18 cellular contexts compared by ENCODE assay signal in the genomic region with DNA sequence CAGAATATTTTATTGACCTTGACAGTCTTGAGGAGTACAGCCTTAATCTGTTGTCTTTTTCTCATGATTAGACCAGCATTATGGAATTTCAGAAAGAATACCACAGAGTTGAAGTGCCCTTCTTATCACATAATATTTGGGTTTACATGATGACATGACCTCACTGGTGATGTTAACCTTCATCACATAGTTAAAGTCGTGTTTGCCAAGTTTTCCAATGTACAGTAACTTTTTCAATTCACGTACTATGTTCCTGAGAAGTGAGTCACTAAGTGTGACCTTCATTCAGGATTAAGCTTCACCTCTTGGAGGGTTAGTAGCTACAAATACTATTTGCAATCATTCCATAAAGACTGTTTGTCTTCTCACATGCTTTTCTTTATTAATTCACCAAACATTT. TPM values are rescaled to one million over a fixed set of nuclear protein-coding genes. Genes with fewer than 3 reads are reported as not detected.
DNase-seq lines count a peak whose midpoint lies in the region; ATAC-seq, FAIRE-seq and TF ChIP-seq lines count a peak whose summit lies in the region.
"Had no signal": no experiment of that assay in that cellular context is flagged by ENCODE, and none has a peak within 500 bp of the region (broad histone marks: within the 10 kb centered on the region; RNA-seq: fewer than 3 reads in every experiment).

No MANE protein-coding gene starts in this region.

- POLR2A ChIA-PET in A549 (lab: Yijun Ruan, JAX): no interaction called here

- H3K36me3 Mint-ChIP-seq in HFFc6 (ENCODE audit: low read depth): no peaks in the 10 kb centered on the region
- H3K36me3 Mint-ChIP-seq: CD8-positive, alpha-beta memory T cell had no signal

- H3K27ac ChIP-seq in A549 (no peak overlapping the region), dorsolateral prefrontal cortex (no peak overlapping the region)
- H3K27ac ChIP-seq: 22Rv1, BLaER1, HL-60 had no signal

- peaks cover 45% of the 10 kb centered on the region for H3K4me1 Mint-ChIP-seq in HFFc6 (ENCODE audit: low read depth)

- no peak overlapping the region for H3K27ac Mint-ChIP-seq in HFFc6
- H3K27ac Mint-ChIP-seq: CD8-positive, alpha-beta memory T cell had no signal

- 23% methylated on average over 2 of the region's 2 CpGs for WGBS in A549 (ENCODE audit: missing lambda C conversion rate)

- no peak for TF ChIP-seq CTCF in A549 (IDR thresholded peaks at IDR 0.05)
- no peak for TF ChIP-seq CTCF in HFFc6 (IDR thresholded peaks at IDR 0.05)
- no peak for TF ChIP-seq CTCF in dorsolateral prefrontal cortex (IDR thresholded peaks at IDR 0.05 in 54 of 56, conservative IDR thresholded peaks at IDR 0.05 in 2 of 56; ENCODE audit: low read depth in 1 of 56, partially characterized antibody in 56 of 56)

- H3K27me3 Mint-ChIP-seq in HFFc6 (ENCODE audit: insufficient read depth): no peaks in the 10 kb centered on the region; the same call in 1 of the 2 replicates

- no peak for ATAC-seq in A549
- ATAC-seq: K562 had no signal

- CTCF ChIA-PET in A549 (lab: Yijun Ruan, JAX): no interaction called here

- H3K36me3 ChIP-seq in HAP-1 (replicated peaks): no peaks in the 10 kb centered on the region
- H3K36me3 ChIP-seq: BLaER1 had no signal

- DNase-seq in A549 (ENCODE audit: low read depth in 1 of 2, low spot score in 1 of 2): no peak
- DNase-seq in HFFc6: peak; percentile 0
- DNase-seq in iris pigment epithelial cell (ENCODE audit: low read depth): peak; percentile 46
- no peak for DNase-seq in dorsolateral prefrontal cortex
- no peak for DNase-seq in NCI-H510A treated with DMSO at 0.1 percent for 48 hours (lab: John Stamatoyannopoulos, UW)
- DNase-seq in HAP-1 (ENCODE audit: low spot score in 2 of 2): no peak
- DNase-seq: AML-193; Caco-2; CD8-positive, alpha-beta memory T cell; DMS53; Karpas-422 had no signal

- H3K4me3 Mint-ChIP-seq in HFFc6: no peak overlapping the region
- H3K4me3 Mint-ChIP-seq: CD8-positive, alpha-beta memory T cell had no signal

- no peak for TF ChIP-seq RAD21 in A549 (conservative IDR thresholded peaks at IDR 0.05 in 1 of 2, IDR thresholded peaks at IDR 0.05 in 1 of 2)

- FAIRE-seq in A549 (lab: Jason Lieb, UNC): peak; percentile 97
- FAIRE-seq in colon (lab: Jason Lieb, UNC): peak; percentile 36
- FAIRE-seq: GM12891, H54, K562 had no signal

- H3K9me3 Mint-ChIP-seq in HFFc6: no peaks in the 10 kb centered on the region
- H3K9me3 Mint-ChIP-seq: CD8-positive, alpha-beta memory T cell had no signal

- in situ Hi-C loops in HAP-1 (cut with MboI; ENCODE audit: low sequenced_read_pairs): loop anchor here (10.0 to 25.0 kb wide), 3 partner anchors 122 to 505 kb away; partner anchors contain the start of gene BEX4

- H3K27me3 ChIP-seq in dorsolateral prefrontal cortex (peaks cover 0 to 77% (median 27%) of the 10 kb centered on the region in 45 donors), HAP-1 (ENCODE audit: low read depth) (no peaks in the 10 kb centered on the region)
- H3K27me3 ChIP-seq: BLaER1 had no signal

- H3K9me3 ChIP-seq in A549 (no peaks in the 10 kb centered on the region), HAP-1 (no peaks in the 10 kb centered on the region)
- H3K9me3 ChIP-seq: BLaER1, Caco-2 had no signal

- TF ChIP-seq POLR2A in A549 (IDR thresholded peaks at IDR 0.05; ENCODE audit: low read length): no peak

- no peaks in the 10 kb centered on the region for H3K4me1 ChIP-seq in A549
- H3K4me1 ChIP-seq in HAP-1: peaks cover 6% of the 10 kb centered on the region; the same call in 1 of the 2 replicates
- H3K4me1 ChIP-seq: BLaER1 had no signal

- TF ChIP-seq EP300 in A549 (IDR thresholded peaks at IDR 0.05): no peak

- H3K4me3 ChIP-seq in A549 (no peak overlapping the region), dorsolateral prefrontal cortex (no peak overlapping the region), HAP-1 (no peak overlapping the region)
- H3K4me3 ChIP-seq: BLaER1, K562 had no signal

- H3K4me2 ChIP-seq in A549: no peak overlapping the region
- H3K4me2 ChIP-seq: BLaER1 had no signal

- intact Hi-C loops in dorsolateral prefrontal cortex (cut with DNase I): loop anchor here in 1 of 2 donors (10.0 kb wide), 2 partner anchors 92 to 122 kb away; partner anchors contain the start of gene BEX3

TF ChIP-seq in A549, 52 proteins besides CTCF, POLR2A, EP300 and RAD21:
- TF ChIP-seq KDM5A (IDR thresholded peaks at IDR 0.05) (no peak), CBX8 (IDR thresholded peaks at IDR 0.05) (no peak), EHMT2 (IDR thresholded peaks at IDR 0.05; ENCODE audit: low read depth) (no peak), HEYL (CRISPR knock-in tag; IDR thresholded peaks at IDR 0.05) (no peak), JUN (IDR thresholded peaks at IDR 0.05) (no peak), TFCP2L1 (CRISPR knock-in tag; IDR thresholded peaks at IDR 0.05) (no peak), HOXB13 (CRISPR knock-in tag; IDR thresholded peaks at IDR 0.05; ENCODE audit: low read depth) (no peak), MAFK (IDR thresholded peaks at IDR 0.05; ENCODE audit: partially characterized antibody) (no peak), ZC3H11A (IDR thresholded peaks at IDR 0.05) (no peak), NR3C1 (IDR thresholded peaks at IDR 0.05) (no peak), NFE2L2 (conservative IDR thresholded peaks at IDR 0.05; ENCODE audit: low read length) (no peak), CEBPB (IDR thresholded peaks at IDR 0.05) (no peak), GATA3 (IDR thresholded peaks at IDR 0.05; ENCODE audit: borderline replicate concordance) (no peak), BCL3 (IDR thresholded peaks at IDR 0.05) (no peak), ESRRA (IDR thresholded peaks at IDR 0.05; ENCODE audit: borderline replicate concordance, low read length) (no peak)
- TF ChIP-seq, protein P1, sequence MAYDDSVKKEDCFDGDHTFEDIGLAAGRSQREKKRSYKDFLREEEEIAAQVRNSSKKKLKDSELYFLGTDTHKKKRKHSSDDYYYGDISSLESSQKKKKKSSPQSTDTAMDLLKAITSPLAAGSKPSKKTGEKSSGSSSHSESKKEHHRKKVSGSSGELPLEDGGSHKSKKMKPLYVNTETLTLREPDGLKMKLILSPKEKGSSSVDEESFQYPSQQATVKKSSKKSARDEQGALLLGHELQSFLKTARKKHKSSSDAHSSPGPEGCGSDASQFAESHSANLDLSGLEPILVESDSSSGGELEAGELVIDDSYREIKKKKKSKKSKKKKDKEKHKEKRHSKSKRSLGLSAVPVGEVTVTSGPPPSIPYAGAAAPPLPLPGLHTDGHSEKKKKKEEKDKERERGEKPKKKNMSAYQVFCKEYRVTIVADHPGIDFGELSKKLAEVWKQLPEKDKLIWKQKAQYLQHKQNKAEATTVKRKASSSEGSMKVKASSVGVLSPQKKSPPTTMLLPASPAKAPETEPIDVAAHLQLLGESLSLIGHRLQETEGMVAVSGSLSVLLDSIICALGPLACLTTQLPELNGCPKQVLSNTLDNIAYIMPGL (CRISPR knock-in tag; IDR thresholded peaks at IDR 0.05; ENCODE audit: borderline replicate concordance): no peak

RNA-seq across cellular contexts. Expression of gene RAB40A, which starts 52.1 kb away (rescaled TPM):
- polyA plus RNA-seq in A549 (2011; rRNA removed) (0.03 and 0.04 TPM in 2 replicates), A549 (2017; fragmentation: RNase III; extraction: RNeasy Plus Mini Kit Qiagen cat#74134 plus additional on column Dnase treatment) (0.08 TPM in 1 of 3 replicates, not detected in the others)
- polyA plus RNA-seq in A549 (2012; cell fraction: cytosol; rRNA removed): not detected in 2 replicates
- 0.06 and 0.17 TPM in 2 replicates for polyA plus RNA-seq in A549 (2012; cell fraction: nucleus; rRNA removed)
- polyA minus RNA-seq in A549 (2011; rRNA and poly(A)+ RNA removed): not detected in 2 replicates
- under 1 TPM in 4 of 6 experiments, not detected in 2; 0.11 to 0.15 (median 0.13) TPM for total RNA-seq in HFFc6 (2021; fragmentation: NEBNext Ultra II Directional; extraction: Animal tissue kit (Norgen Biotek cat#: 25700))
- 1 to 10 TPM; 1.4 to 6.1 (median 3.4) TPM for total RNA-seq in dorsolateral prefrontal cortex
- total RNA-seq: Caco-2 had no signal
- polyA plus RNA-seq: CD8-positive, alpha-beta memory T cell had no signal

Comparison
In these comparisons a context has a peak if more than half of its experiments do, and no peak if none do; other contexts are left out.
1. DNase-seq: peak in HFFc6 (single experiment) and iris pigment epithelial cell (single experiment); none in A549 (0 of 2), dorsolateral prefrontal cortex (0 of 10), NCI-H510A treated with DMSO at 0.1 percent for 48 hours (single experiment) and HAP-1 (0 of 2).